Comparison of ENCODE assay signal across 10 cellular contexts in genomic region chr12:62436164-62436503, GRCh38. TPM values are rescaled to one million over a fixed set of nuclear protein-coding genes. Genes with fewer than 3 reads are reported as not detected.
A peak's percentile ranks its signal among the peaks of the same experiment; 100 is the strongest.
DNase-seq lines count a peak whose midpoint lies in the region; ATAC-seq and TF ChIP-seq lines count a peak whose summit lies in the region.
"Had no signal": no experiment of that assay in that cellular context is flagged by ENCODE, and none has a peak within 500 bp of the region (broad histone marks: within the 10 kb centered on the region; RNA-seq: fewer than 3 reads in every experiment).

No MANE protein-coding gene starts in this region.

- intact Hi-C loops in dorsolateral prefrontal cortex (cut with DNase I) = loop anchor here in 1 of 2 donors (5.0 to 10.0 kb wide), 3 partner anchors 166 to 629 kb away; no protein-coding TSS in a partner anchor

- H3K4me3 ChIP-seq in SK-N-SH (ENCODE audit: low read depth in 2 of 2, low read length in 1 of 2) = peak overlapping the region in 1 of 2 experiments; percentile 58; a peak in 1 of 4 replicates
- peak overlapping the region in 37 of 59 donors; percentile 48 to 82 (median 65) for H3K4me3 ChIP-seq in dorsolateral prefrontal cortex
- H3K4me3 ChIP-seq in osteoblast (ENCODE audit: insufficient read depth, low read length) = peak overlapping the region; percentile 76

- H3K9ac ChIP-seq in SK-N-SH = no peak overlapping the region

- H4K20me1 ChIP-seq in SK-N-SH (ENCODE audit: insufficient read depth) (no peaks in the 10 kb centered on the region), osteoblast (ENCODE audit: insufficient read depth, low read length) (no peaks in the 10 kb centered on the region)

- no peak for TF ChIP-seq EP300 in SK-N-SH (IDR thresholded peaks at IDR 0.05; ENCODE audit: borderline replicate concordance in 1 of 2, low read depth in 1 of 2, low read length in 1 of 2)

- DNase-seq in SK-N-SH (no peak), dorsolateral prefrontal cortex (no peak), osteoblast (ENCODE audit: insufficient read length, low spot score, missing footprints) (no peak), GM03348 (ENCODE audit: low spot score) (no peak), mesenteric fat pad (ENCODE audit: low spot score) (no peak), NCI-H2196 (lab: John Stamatoyannopoulos, UW; ENCODE audit: unreplicated experiment) (no peak)
- DNase-seq: KG1 had no signal

- H3K4me2 ChIP-seq in SK-N-SH (0 out of 2 replicates have a peak overlapping the region, but pooled peaks have one; percentile 78), osteoblast (ENCODE audit: insufficient read depth, low read length) (peak overlapping the region; percentile 98)

- H2AFZ ChIP-seq in SK-N-SH (ENCODE audit: low read depth) (no peak overlapping the region), osteoblast (ENCODE audit: low read length) (peak overlapping the region; percentile 97)

- no peaks in the 10 kb centered on the region for H3K9me3 ChIP-seq in SK-N-SH
- no peaks in the 10 kb centered on the region for H3K9me3 ChIP-seq in osteoblast (ENCODE audit: low read depth, low read length)

- peaks cover 5% of the 10 kb centered on the region for H3F3A ChIP-seq in SK-N-SH (replicated peaks; ENCODE audit: insufficient read depth)

- TF ChIP-seq CTCF in SK-N-SH (IDR thresholded peaks at IDR 0.05) (no peak), dorsolateral prefrontal cortex (IDR thresholded peaks at IDR 0.05 in 54 of 56, conservative IDR thresholded peaks at IDR 0.05 in 2 of 56; ENCODE audit: low read depth in 1 of 56, partially characterized antibody in 56 of 56) (no peak), osteoblast (IDR thresholded peaks at IDR 0.05; ENCODE audit: extremely low read depth, low read depth, low read length) (no peak)

- POLR2A ChIA-PET in SK-N-SH (lab: Yijun Ruan, JAX) = no interaction called here

- ATAC-seq in SK-N-SH treated with all-trans-retinoic acid at 6 μM for 48 hours (no peak), HG02610 (IDR thresholded peaks at IDR 0.05; ENCODE audit: unreplicated experiment) (peak; percentile 16)

- no peaks in the 10 kb centered on the region for H3K9me2 ChIP-seq in SK-N-SH

- no peak for TF ChIP-seq RAD21 in SK-N-SH (IDR thresholded peaks at IDR 0.05; ENCODE audit: low read length)

- H3K79me2 ChIP-seq in SK-N-SH (ENCODE audit: insufficient read depth) (no peaks in the 10 kb centered on the region), osteoblast (ENCODE audit: insufficient read depth, low read length) (no peaks in the 10 kb centered on the region)

- no peaks in the 10 kb centered on the region for H3K27me3 ChIP-seq in SK-N-SH (ENCODE audit: insufficient read depth)
- H3K27me3 ChIP-seq in dorsolateral prefrontal cortex = peaks cover 0 to 20% (median 0%) of the 10 kb centered on the region in 45 donors
- H3K27me3 ChIP-seq in osteoblast (ENCODE audit: insufficient read depth, low read length) = peaks cover 8% of the 10 kb centered on the region

- no peak overlapping the region for H3K27ac ChIP-seq in SK-N-SH (ENCODE audit: low read depth in 2 of 2, low read length in 1 of 2)
- H3K27ac ChIP-seq in dorsolateral prefrontal cortex = no peak overlapping the region
- no peak overlapping the region for H3K27ac ChIP-seq in osteoblast (ENCODE audit: low read depth, low read length)
- H3K27ac ChIP-seq: 22Rv1 had no signal

- CTCF ChIA-PET in SK-N-SH (lab: Yijun Ruan, JAX) = interaction anchor here (0.9 to 7.2 kb wide), 18 partner anchors 8 to 382 kb away, joined by 3 to 189 read pairs (median 8); partner anchors contain the start of gene MON2

- peaks cover 0 to 14% of the 10 kb centered on the region in 2 experiments; a peak in 2 of 4 replicates for H3K4me1 ChIP-seq in SK-N-SH (ENCODE audit: control insufficient read depth in 1 of 2, insufficient read depth in 2 of 2, low read depth in 1 of 2, low read length in 1 of 2)
- H3K4me1 ChIP-seq in osteoblast (ENCODE audit: insufficient read depth, low read length) = peaks cover 8% of the 10 kb centered on the region

- H3K36me3 ChIP-seq in SK-N-SH (replicated peaks in 1 of 2; ENCODE audit: control insufficient read depth in 1 of 2, insufficient read depth in 2 of 2, low read length in 1 of 2) = no peaks in the 10 kb centered on the region
- H3K36me3 ChIP-seq in osteoblast (ENCODE audit: insufficient read depth, low read length) = no peaks in the 10 kb centered on the region

- 88% methylated on average over 5 of the region's 12 CpGs for WGBS in SK-N-SH (ENCODE audit: low lambda C conversion rate)

TF ChIP-seq in SK-N-SH, 30 proteins besides CTCF, POLR2A, EP300 and RAD21:
- TF ChIP-seq FOXJ3 (CRISPR knock-in tag; IDR thresholded peaks at IDR 0.05) = no peak
- no peak for TF ChIP-seq CHD2 (IDR thresholded peaks at IDR 0.05; ENCODE audit: low read length, partially characterized antibody)
- no peak for TF ChIP-seq EZH2phosphoT487 (IDR thresholded peaks at IDR 0.05; ENCODE audit: borderline replicate concordance, low read depth)
- TF ChIP-seq GABPA (IDR thresholded peaks at IDR 0.05; ENCODE audit: low read depth) = no peak
- no peak for TF ChIP-seq TCF12 (IDR thresholded peaks at IDR 0.05)
- TF ChIP-seq USF2 (IDR thresholded peaks at IDR 0.05; ENCODE audit: borderline replicate concordance, low read depth, low read length) = no peak
- no peak for TF ChIP-seq JUND (IDR thresholded peaks at IDR 0.05)
- TF ChIP-seq, protein P1, sequence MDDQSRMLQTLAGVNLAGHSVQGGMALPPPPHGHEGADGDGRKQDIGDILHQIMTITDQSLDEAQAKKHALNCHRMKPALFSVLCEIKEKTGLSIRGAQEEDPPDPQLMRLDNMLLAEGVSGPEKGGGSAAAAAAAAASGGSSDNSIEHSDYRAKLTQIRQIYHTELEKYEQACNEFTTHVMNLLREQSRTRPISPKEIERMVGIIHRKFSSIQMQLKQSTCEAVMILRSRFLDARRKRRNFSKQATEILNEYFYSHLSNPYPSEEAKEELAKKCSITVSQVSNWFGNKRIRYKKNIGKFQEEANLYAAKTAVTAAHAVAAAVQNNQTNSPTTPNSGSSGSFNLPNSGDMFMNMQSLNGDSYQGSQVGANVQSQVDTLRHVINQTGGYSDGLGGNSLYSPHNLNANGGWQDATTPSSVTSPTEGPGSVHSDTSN (IDR thresholded peaks at IDR 0.05) = no peak
- no peak for TF ChIP-seq TAF1 (IDR thresholded peaks at IDR 0.05; ENCODE audit: borderline replicate concordance, low read depth, low read length)
TF ChIP-seq in SK-N-SH: peak in this region for 0.

TF ChIP-seq in SK-N-SH treated with all-trans-retinoic acid at 6 μM for 48 hours, 23 proteins besides CTCF, POLR2A, EP300 and RAD21 (continues in another document):
- TF ChIP-seq ZNF565 (CRISPR knock-in tag; conservative IDR thresholded peaks at IDR 0.05; ENCODE audit: low read depth) (no peak), ARNTL (CRISPR knock-in tag; IDR thresholded peaks at IDR 0.05; ENCODE audit: borderline replicate concordance, low read depth) (no peak), OSR1 (CRISPR knock-in tag; IDR thresholded peaks at IDR 0.05) (no peak), PATZ1 (CRISPR knock-in tag; IDR thresholded peaks at IDR 0.05; ENCODE audit: borderline replicate concordance) (no peak), ZFP3 (CRISPR knock-in tag; IDR thresholded peaks at IDR 0.05) (no peak), CSDC2 (CRISPR knock-in tag; IDR thresholded peaks at IDR 0.05) (no peak), TOX (CRISPR knock-in tag; IDR thresholded peaks at IDR 0.05; ENCODE audit: borderline replicate concordance) (no peak)
- TF ChIP-seq, protein P2, sequence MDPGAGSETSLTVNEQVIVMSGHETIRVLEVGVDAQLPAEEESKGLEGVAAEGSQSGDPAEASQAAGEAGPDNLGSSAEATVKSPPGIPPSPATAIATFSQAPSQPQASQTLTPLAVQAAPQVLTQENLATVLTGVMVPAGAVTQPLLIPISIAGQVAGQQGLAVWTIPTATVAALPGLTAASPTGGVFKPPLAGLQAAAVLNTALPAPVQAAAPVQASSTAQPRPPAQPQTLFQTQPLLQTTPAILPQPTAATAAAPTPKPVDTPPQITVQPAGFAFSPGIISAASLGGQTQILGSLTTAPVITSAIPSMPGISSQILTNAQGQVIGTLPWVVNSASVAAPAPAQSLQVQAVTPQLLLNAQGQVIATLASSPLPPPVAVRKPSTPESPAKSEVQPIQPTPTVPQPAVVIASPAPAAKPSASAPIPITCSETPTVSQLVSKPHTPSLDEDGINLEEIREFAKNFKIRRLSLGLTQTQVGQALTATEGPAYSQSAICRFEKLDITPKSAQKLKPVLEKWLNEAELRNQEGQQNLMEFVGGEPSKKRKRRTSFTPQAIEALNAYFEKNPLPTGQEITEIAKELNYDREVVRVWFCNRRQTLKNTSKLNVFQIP (CRISPR knock-in tag; IDR thresholded peaks at IDR 0.05; ENCODE audit: borderline replicate concordance, low read depth) = no peak

RNA-seq across cellular contexts. Expression of gene MON2, which starts 30.5 kb away (rescaled TPM):
- polyA plus RNA-seq in SK-N-SH (2012; rRNA removed) = 4.4 and 5.1 TPM in 2 replicates
- polyA plus RNA-seq in SK-N-SH (2012; cell fraction: cytosol; rRNA removed) = 4.3 and 5.1 TPM in 2 replicates
- 19.1 and 31.1 TPM in 2 replicates for polyA plus RNA-seq in SK-N-SH (2012; cell fraction: nucleus; rRNA removed)
- 100 to 1,000 TPM in 43 of 120 experiments, 10 to 100 TPM in 77; 59.2 to 136 (median 95.1) TPM for total RNA-seq in dorsolateral prefrontal cortex
- total RNA-seq in osteoblast = 63.0 and 69.8 TPM in 2 replicates
- total RNA-seq in mesenteric fat pad = 52.7 TPM
